ENCODE assay signal across 8 cellular contexts in genomic region chr20:35093245-35093884, GRCh38. TPM values are rescaled to one million over a fixed set of nuclear protein-coding genes. Genes with fewer than 3 reads are reported as not detected.
DNase-seq lines count a peak whose midpoint lies in the region; ATAC-seq and TF ChIP-seq lines count a peak whose summit lies in the region.

No MANE protein-coding gene starts in this region.

- H3K9ac ChIP-seq in liver (ENCODE audit: low read depth in 1 of 2, low read length in 2 of 2): no peak overlapping the region
- peak overlapping the region; percentile 91 to 100 (median 98) for H3K9ac ChIP-seq in subcutaneous abdominal adipose tissue (ENCODE audit: low read length in 5 of 5)

- peak; percentile 73 for DNase-seq in Daoy (ENCODE audit: low read depth)
- DNase-seq in NCI-H226: peak; percentile 60
- DNase-seq in NCI-H446 (lab: John Stamatoyannopoulos, UW): no peak

- no peak for ATAC-seq in HG02759 (IDR thresholded peaks at IDR 0.05; ENCODE audit: unreplicated experiment)
- no peak for ATAC-seq in HG03520 (IDR thresholded peaks at IDR 0.05; ENCODE audit: unreplicated experiment)

- TF ChIP-seq CTCF in liver (IDR thresholded peaks at IDR 0.05; ENCODE audit: low read depth, low read length, missing input control): no peak

- H3K36me3 ChIP-seq in liver (ENCODE audit: control insufficient read depth in 4 of 4, insufficient read depth in 3 of 4, low read depth in 1 of 4, low read length in 3 of 4): peaks cover 0 to 3% (median 0%) of the 10 kb centered on the region in 4 donors
- peaks cover 0 to 5% (median 2%) of the 10 kb centered on the region in 5 donors for H3K36me3 ChIP-seq in subcutaneous abdominal adipose tissue (ENCODE audit: control insufficient read depth in 5 of 5, insufficient read depth in 5 of 5, low read length in 5 of 5)

- H3K27me3 ChIP-seq in liver (ENCODE audit: control insufficient read depth in 4 of 4, insufficient read depth in 4 of 4, low read length in 3 of 4): no peaks in the 10 kb centered on the region
- H3K27me3 ChIP-seq in subcutaneous abdominal adipose tissue (ENCODE audit: control insufficient read depth in 5 of 5, insufficient read depth in 4 of 5, low read length in 5 of 5): no peaks in the 10 kb centered on the region

- no peak for TF ChIP-seq RAD21 in liver (IDR thresholded peaks at IDR 0.05)

- H3K9me3 ChIP-seq in liver (ENCODE audit: control insufficient read depth in 4 of 4, low read length in 3 of 4) (no peaks in the 10 kb centered on the region), subcutaneous abdominal adipose tissue (ENCODE audit: control insufficient read depth in 5 of 5, low read length in 5 of 5) (no peaks in the 10 kb centered on the region)

- 71% methylated on average over 8 of the region's 8 CpGs for WGBS in liver

- H3K4me3 ChIP-seq in liver (ENCODE audit: low read depth in 1 of 3, low read length in 3 of 3) (peak overlapping the region in 2 of 3 donors; percentile 1 to 94), subcutaneous abdominal adipose tissue (ENCODE audit: low read depth in 1 of 5, low read length in 5 of 5) (peak overlapping the region; percentile 77 to 97 (median 90))

- H3K27ac ChIP-seq in angular gyrus (ENCODE audit: low read depth, low read length): peak overlapping the region; percentile 85
- H3K27ac ChIP-seq in liver (ENCODE audit: low read depth in 1 of 2, low read length in 2 of 2): peak overlapping the region; percentile 48 to 89
- H3K27ac ChIP-seq in subcutaneous abdominal adipose tissue (ENCODE audit: low read depth, low read length): peak overlapping the region; percentile 93

- H3K4me1 ChIP-seq in liver (ENCODE audit: control insufficient read depth in 4 of 4, insufficient read depth in 4 of 4, low read length in 3 of 4) (peaks cover 6 to 22% (median 10%) of the 10 kb centered on the region in 4 donors), subcutaneous abdominal adipose tissue (ENCODE audit: control insufficient read depth in 5 of 5, insufficient read depth in 5 of 5, low read length in 5 of 5) (peaks cover 0 to 35% (median 32%) of the 10 kb centered on the region in 5 donors)

TF ChIP-seq in liver, 16 proteins besides CTCF, POLR2A, EP300 and RAD21:
- TF ChIP-seq NR2F2 (IDR thresholded peaks at IDR 0.05) (no peak), ZBTB33 (IDR thresholded peaks at IDR 0.05) (no peak), ATF3 (IDR thresholded peaks at IDR 0.05) (no peak), YY1 (IDR thresholded peaks at IDR 0.05) (no peak)

RNA-seq across cellular contexts. Expression of gene TRPC4AP, which starts 0.8 kb away (rescaled TPM):
- 20.2 and 25.7 TPM in 2 replicates for total RNA-seq in Daoy (2014; rRNA removed; shearing (Covaris generic))
- total RNA-seq in liver: 10 to 100 TPM; 34.8 to 57.2 TPM
- 10 to 100 TPM; 26.3 to 32.8 TPM for polyA plus RNA-seq in liver

RNA-seq across cellular contexts. Expression of gene EDEM2, which starts 53.8 kb away (rescaled TPM):
- 22.7 and 25.9 TPM in 2 replicates for total RNA-seq in Daoy (2014; rRNA removed; shearing (Covaris generic))
- total RNA-seq in liver: 10 to 100 TPM; 15.5 to 32.5 TPM
- 10 to 100 TPM; 22.2 to 22.3 TPM for polyA plus RNA-seq in liver

Comparison
In these comparisons a context has a peak if more than half of its experiments do, and no peak if none do; other contexts are left out.
1. DNase-seq: peak in Daoy (single experiment) and NCI-H226 (single experiment); none in NCI-H446 (0 of 2).
2. H3K9ac ChIP-seq: peak in subcutaneous abdominal adipose tissue (5 of 5); none in liver (0 of 2).
3. Peak in every context shown above with its lines, with median percentiles within 50 percentile points of each other: H3K27ac ChIP-seq.